ENCODE assay signal across 14 cellular contexts in the genomic region with DNA sequence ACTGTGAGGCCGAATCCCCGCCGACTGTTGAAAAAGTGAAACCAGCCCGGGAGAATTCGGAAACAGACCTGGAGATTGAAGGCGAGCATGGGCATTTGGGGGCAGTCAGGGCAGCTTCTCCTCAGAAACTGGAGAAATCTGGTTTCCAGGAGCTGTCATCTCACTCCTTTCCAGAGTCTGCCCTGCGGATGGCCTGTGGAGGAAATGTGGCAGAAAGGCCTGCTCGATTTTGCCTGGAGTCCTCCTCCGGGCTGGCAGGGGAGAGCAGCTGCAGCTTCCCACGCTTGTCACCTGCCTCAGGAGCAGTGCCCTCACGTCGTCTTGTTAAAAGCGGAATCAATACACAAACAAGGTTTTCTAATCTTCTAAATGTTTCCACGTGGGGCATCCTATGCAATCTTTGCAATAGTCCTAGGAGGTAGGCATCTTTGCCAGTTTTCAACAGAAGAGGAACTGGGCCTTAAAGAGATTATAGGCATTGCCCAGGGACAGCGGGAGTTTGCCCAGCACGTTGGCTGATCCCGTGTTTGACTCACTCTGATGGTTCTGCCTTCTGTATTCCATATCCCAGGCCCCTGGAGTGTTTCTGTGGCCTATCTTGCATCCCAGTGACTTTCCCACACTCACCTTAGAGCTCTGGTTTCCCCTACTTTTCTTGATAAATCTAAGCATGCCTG. TPM values are rescaled to one million over a fixed set of nuclear protein-coding genes. Genes with fewer than 3 reads are reported as not detected.
DNase-seq lines count a peak whose midpoint lies in the region; ATAC-seq, FAIRE-seq and TF ChIP-seq lines count a peak whose summit lies in the region.
"Had no signal": no experiment of that assay in that cellular context is flagged by ENCODE, and none has a peak within 500 bp of the region (broad histone marks: within the 10 kb centered on the region; RNA-seq: fewer than 3 reads in every experiment).

No MANE protein-coding gene starts in this region.

- DNase-seq in breast epithelium (ENCODE audit: low spot score in 2 of 2) (no peak), MCF 10A (ENCODE audit: unreplicated experiment) (no peak), endothelial cell of umbilical vein (ENCODE audit: low read depth, low spot score) (no peak), nephron progenitor cell (no peak), upper lobe of right lung (no peak), mucosa of gallbladder (ENCODE audit: low spot score) (no peak)
- DNase-seq: 8988T; activated CD4-positive, alpha-beta T cell treated with anti-CD3 and anti-CD28 coated beads for 48 hours; activated effector memory CD4-positive, alpha-beta T cell treated with Interleukin-2 at 50 U/mL for 16 hours; DMS79; NK-92 treated with Interleukin-12 subunit alpha and Interleukin-12 subunit beta, amount 100 ng/mL, for 24 hours had no signal

- dilution Hi-C loops in endothelial cell of umbilical vein (cut with MboI; ENCODE audit: extremely low pct_ligation_motif_present, low sequenced_read_pairs): no loop called here

- H4K20me1 ChIP-seq in endothelial cell of umbilical vein (replicated peaks; ENCODE audit: control insufficient read depth, extremely low read depth, insufficient read depth, low read length): no peaks in the 10 kb centered on the region

- TF ChIP-seq CTCF in breast epithelium (IDR thresholded peaks at IDR 0.05) (no peak), MCF 10A (IDR thresholded peaks at IDR 0.05; ENCODE audit: unreplicated experiment) (no peak), endothelial cell of umbilical vein (IDR thresholded peaks at IDR 0.05; ENCODE audit: extremely low read depth in 1 of 2, insufficient read depth in 1 of 2, low read depth in 1 of 2, low read length in 2 of 2) (no peak), nephron progenitor cell (IDR thresholded peaks at IDR 0.05) (no peak), upper lobe of right lung (IDR thresholded peaks at IDR 0.05) (no peak)

- ATAC-seq in upper lobe of right lung (peak; percentile 49), HG02678 (IDR thresholded peaks at IDR 0.05; ENCODE audit: unreplicated experiment) (no peak), HG02938 (IDR thresholded peaks at IDR 0.05; ENCODE audit: unreplicated experiment) (no peak)

- H3K9me3 Mint-ChIP-seq in MCF 10A (ENCODE audit: unreplicated experiment): no peaks in the 10 kb centered on the region
- peaks cover 6% of the 10 kb centered on the region for H3K9me3 Mint-ChIP-seq in nephron progenitor cell

- BruUV-seq in MCF 10A (replicated peaks; lab: Mats Ljungman, UMichigan): no TSS peak
- no TSS peak for BruUV-seq in endothelial cell of umbilical vein (replicated peaks; lab: Mats Ljungman, UMichigan)

- H3K27me3 ChIP-seq in breast epithelium (no peaks in the 10 kb centered on the region), endothelial cell of umbilical vein (ENCODE audit: control insufficient read depth in 2 of 2, insufficient read depth in 2 of 2, low read length in 2 of 2) (no peaks in the 10 kb centered on the region), upper lobe of right lung (no peaks in the 10 kb centered on the region)
- H3K27me3 ChIP-seq: hepatocyte had no signal

- H3K4me1 ChIP-seq in breast epithelium (peaks cover 0 to 14% of the 10 kb centered on the region in 2 donors), endothelial cell of umbilical vein (ENCODE audit: control insufficient read depth, extremely low read depth, insufficient read depth, low read length) (no peaks in the 10 kb centered on the region), upper lobe of right lung (peaks cover 6% of the 10 kb centered on the region)

- peak overlapping the region; percentile 25 to 57 (median 46) for H3K4me3 ChIP-seq in breast epithelium
- H3K4me3 ChIP-seq in endothelial cell of umbilical vein (replicated peaks in 1 of 3; ENCODE audit: insufficient read depth in 1 of 3, low read depth in 1 of 3, low read length in 3 of 3): no peak overlapping the region
- peak overlapping the region; percentile 26 for H3K4me3 ChIP-seq in upper lobe of right lung
- H3K4me3 ChIP-seq: hepatocyte had no signal

- H3K36me3 Mint-ChIP-seq in MCF 10A (ENCODE audit: insufficient read depth, unreplicated experiment) (no peaks in the 10 kb centered on the region), nephron progenitor cell (ENCODE audit: low read depth) (no peaks in the 10 kb centered on the region)

- H3K9me3 ChIP-seq in breast epithelium (no peaks in the 10 kb centered on the region), endothelial cell of umbilical vein (replicated peaks; ENCODE audit: control insufficient read depth, insufficient read depth, low read length) (no peaks in the 10 kb centered on the region), upper lobe of right lung (no peaks in the 10 kb centered on the region)

- no peak overlapping the region for H3K9ac ChIP-seq in endothelial cell of umbilical vein (replicated peaks; ENCODE audit: extremely low read depth, insufficient read depth, low read length)

- H3K36me3 ChIP-seq in breast epithelium (no peaks in the 10 kb centered on the region), endothelial cell of umbilical vein (ENCODE audit: control insufficient read depth in 2 of 2, extremely low read depth in 1 of 2, insufficient read depth in 2 of 2, low read length in 2 of 2) (no peaks in the 10 kb centered on the region), upper lobe of right lung (no peaks in the 10 kb centered on the region)

- intact Hi-C loops in breast epithelium (cut with DNase I; ENCODE audit: low total_unique reads) (no loop called here), MCF 10A (cut with micrococcal nuclease) (no loop called here), endothelial cell of umbilical vein (cut with micrococcal nuclease) (no loop called here), upper lobe of right lung (cut with DNase I) (no loop called here)

- POLR2A ChIA-PET in MCF 10A (lab: Yijun Ruan, JAX): no interaction called here
- POLR2A ChIA-PET in endothelial cell of umbilical vein (lab: Charles Lee): no interaction called here

- CTCF ChIA-PET in MCF 10A (lab: Yijun Ruan, JAX): no interaction called here
- CTCF ChIA-PET in endothelial cell of umbilical vein (lab: Charles Lee): interaction anchor here (1.4 kb wide), 1 partner anchor 42 kb away, joined by 3 read pairs; no protein-coding TSS in a partner anchor

- H3K79me2 ChIP-seq in endothelial cell of umbilical vein (ENCODE audit: control insufficient read depth, insufficient read depth, low read length): no peaks in the 10 kb centered on the region
- H3K79me2 ChIP-seq: hepatocyte had no signal

- H3K4me2 ChIP-seq in endothelial cell of umbilical vein (ENCODE audit: insufficient read depth, low read length): no peak overlapping the region
- H3K4me2 ChIP-seq: hepatocyte had no signal

- H3K4me1 Mint-ChIP-seq in MCF 10A (ENCODE audit: insufficient read depth, unreplicated experiment) (no peaks in the 10 kb centered on the region), nephron progenitor cell (peaks cover 30% of the 10 kb centered on the region)

- H3K27ac Mint-ChIP-seq in MCF 10A (ENCODE audit: low read depth, unreplicated experiment) (no peak overlapping the region), nephron progenitor cell (peak overlapping the region; percentile 8)

- H3K27me3 Mint-ChIP-seq in MCF 10A (ENCODE audit: insufficient read depth, unreplicated experiment): peaks cover 32% of the 10 kb centered on the region
- peaks cover 10% of the 10 kb centered on the region for H3K27me3 Mint-ChIP-seq in nephron progenitor cell (ENCODE audit: low read depth, poor library complexity)

- no peak overlapping the region for H3K4me3 Mint-ChIP-seq in MCF 10A (ENCODE audit: unreplicated experiment)
- peak overlapping the region; percentile 5 for H3K4me3 Mint-ChIP-seq in nephron progenitor cell

- H2AFZ ChIP-seq in endothelial cell of umbilical vein (ENCODE audit: low read depth, low read length): peak overlapping the region; percentile 23
- H2AFZ ChIP-seq: hepatocyte had no signal

- TF ChIP-seq POLR2A in breast epithelium (IDR thresholded peaks at IDR 0.05): no peak
- no peak for TF ChIP-seq POLR2A in endothelial cell of umbilical vein (IDR thresholded peaks at IDR 0.05; ENCODE audit: low read depth, low read length)

- no peak for FAIRE-seq in endothelial cell of umbilical vein (lab: Jason Lieb, UNC)

- peak overlapping the region; percentile 81 to 90 for H3K27ac ChIP-seq in breast epithelium
- no peak overlapping the region for H3K27ac ChIP-seq in endothelial cell of umbilical vein (ENCODE audit: insufficient read depth, low read depth, low read length)
- no peak overlapping the region for H3K27ac ChIP-seq in upper lobe of right lung
- H3K27ac ChIP-seq: hepatocyte had no signal

- H3K9me1 ChIP-seq in endothelial cell of umbilical vein (replicated peaks; ENCODE audit: control insufficient read depth, extremely low read depth, insufficient read depth, low read length): no peaks in the 10 kb centered on the region

TF ChIP-seq in endothelial cell of umbilical vein, 7 proteins besides CTCF, POLR2A, EP300 and RAD21 (continues in another document):
- TF ChIP-seq MYC (IDR thresholded peaks at IDR 0.05; ENCODE audit: low read depth, low read length): no peak
- TF ChIP-seq POLR2AphosphoS5 (IDR thresholded peaks at IDR 0.05; ENCODE audit: insufficient read depth, low read depth, low read length): no peak
- TF ChIP-seq EZH2 (IDR thresholded peaks at IDR 0.05; ENCODE audit: borderline replicate concordance, low read depth, low read length, severe bottlenecking): no peak

RNA-seq across cellular contexts. Expression of gene LRRC74A, which starts 2.3 kb away (rescaled TPM):
- total RNA-seq in breast epithelium: not detected
- total RNA-seq in MCF 10A (2022): not detected in 2 replicates
- total RNA-seq in endothelial cell of umbilical vein: not detected in 2 replicates
- not detected in 2 replicates for polyA plus RNA-seq in endothelial cell of umbilical vein
- polyA plus RNA-seq in endothelial cell of umbilical vein (2011; cell fraction: cytosol; rRNA removed): not detected in 2 replicates
- not detected in 2 replicates for polyA plus RNA-seq in endothelial cell of umbilical vein (2011; cell fraction: nucleus; rRNA removed)
- not detected in 2 replicates for polyA plus RNA-seq in endothelial cell of umbilical vein (2012)
- not detected in 2 replicates for polyA minus RNA-seq in endothelial cell of umbilical vein
- polyA minus RNA-seq in endothelial cell of umbilical vein (2011; cell fraction: cytosol; rRNA and poly(A)+ RNA removed): not detected
- polyA minus RNA-seq in endothelial cell of umbilical vein (2011; cell fraction: nucleus; rRNA and poly(A)+ RNA removed): not detected in 2 replicates
- total RNA-seq in upper lobe of right lung: not detected
- total RNA-seq in mucosa of gallbladder: not detected
- total RNA-seq: hepatocyte had no signal
- polyA plus RNA-seq: hepatocyte had no signal

RNA-seq across cellular contexts. Expression of gene ANGEL1, which starts 15.8 kb away (rescaled TPM):
- total RNA-seq in breast epithelium: 10 to 100 TPM; 18.6 to 30.5 (median 24.7) TPM
- total RNA-seq in MCF 10A (2022): 14.5 and 21.3 TPM in 2 replicates
- total RNA-seq in endothelial cell of umbilical vein: 14.8 and 18.4 TPM in 2 replicates
- polyA plus RNA-seq in endothelial cell of umbilical vein: 22.0 and 24.0 TPM in 2 replicates
- 10.5 and 11.2 TPM in 2 replicates for polyA plus RNA-seq in endothelial cell of umbilical vein (2011; cell fraction: cytosol; rRNA removed)
- 54.8 and 55.7 TPM in 2 replicates for polyA plus RNA-seq in endothelial cell of umbilical vein (2011; cell fraction: nucleus; rRNA removed)
- polyA plus RNA-seq in endothelial cell of umbilical vein (2012): 9.1 and 12.3 TPM in 2 replicates
- 25.0 and 34.7 TPM in 2 replicates for polyA minus RNA-seq in endothelial cell of umbilical vein
- polyA minus RNA-seq in endothelial cell of umbilical vein (2011; cell fraction: cytosol; rRNA and poly(A)+ RNA removed): 9.9 TPM
- 17.8 and 23.3 TPM in 2 replicates for polyA minus RNA-seq in endothelial cell of umbilical vein (2011; cell fraction: nucleus; rRNA and poly(A)+ RNA removed)
- 24.1 TPM for total RNA-seq in upper lobe of right lung
- total RNA-seq in mucosa of gallbladder: 22.2 TPM

Comparison
In these comparisons a context has a peak if more than half of its experiments do, and no peak if none do; other contexts are left out.
1. H3K27ac ChIP-seq: peak in breast epithelium (2 of 2); none in endothelial cell of umbilical vein (single experiment) and upper lobe of right lung (single experiment).
2. H3K4me3 ChIP-seq: peak in breast epithelium (3 of 3) and upper lobe of right lung (single experiment); none in endothelial cell of umbilical vein (0 of 3).